In genomic region chr4:37844204-37844603, GRCh38 we compare ENCODE assay signal across 40 cellular contexts.
"Had no signal": no experiment of that assay in that cellular context is flagged by ENCODE, and none has a peak within 500 bp of the region (broad histone marks: within the 10 kb centered on the region; RNA-seq: fewer than 3 reads in every experiment).

No MANE protein-coding gene starts in this region.

- H3K4me1 Mint-ChIP-seq: activated naive CD4-positive, alpha-beta T cell treated with anti-CD3 and anti-CD28 coated beads, Interleukin-2, amount 10 ng/mL, durations not matched to agents 7 days and 5 days; activated naive CD4-positive, alpha-beta T cell treated with anti-CD3 and anti-CD28 coated beads, Interleukin-2, amount 50 U/mL, for 24 hours; activated naive CD8-positive, alpha-beta T cell treated with anti-CD3 and anti-CD28 coated beads, Interleukin-2, amount 50 U/mL, for 24 hours; activated T-helper 17 cell treated with anti-CD3 and anti-CD28 coated beads, Interleukin-2, amount 50 U/mL, for 72 hours; central memory CD8-positive, alpha-beta T cell had no signal

- H3K27ac Mint-ChIP-seq: activated naive CD4-positive, alpha-beta T cell treated with anti-CD3 and anti-CD28 coated beads for 36 hours; activated naive CD4-positive, alpha-beta T cell treated with anti-CD3 and anti-CD28 coated beads, Interleukin-2, amount 10 ng/mL, durations not matched to agents 7 days and 5 days; activated naive CD4-positive, alpha-beta T cell treated with anti-CD3 and anti-CD28 coated beads, Interleukin-2, amount 50 U/mL, for 24 hours; activated naive CD4-positive, alpha-beta T cell treated with anti-CD3 and anti-CD28 coated beads, Interleukin-2, amount 50 U/mL, for 72 hours; activated naive CD8-positive, alpha-beta T cell; activated naive CD8-positive, alpha-beta T cell treated with anti-CD3 and anti-CD28 coated beads for 36 hours; activated naive CD8-positive, alpha-beta T cell treated with anti-CD3 and anti-CD28 coated beads, Interleukin-2, amount 10 ng/mL, durations not matched to agents 7 days and 5 days; activated naive CD8-positive, alpha-beta T cell treated with anti-CD3 and anti-CD28 coated beads, Interleukin-2, amount 50 U/mL, for 24 hours; activated T-cell treated with anti-CD3 and anti-CD28 coated beads, Interleukin-2, amount 50 U/mL, for 24 hours; activated T-cell treated with anti-CD3 and anti-CD28 coated beads, Interleukin-2, amount 50 U/mL, for 72 hours; activated T-helper 1 cell treated with anti-CD3 and anti-CD28 coated beads, Interleukin-12 subunit alpha, Interleukin-12 subunit beta, Interleukin-2, Interleukin-4 antibody, amounts not matched to agents 30 ng/mL and 10 ng/mL and 1 ng/mL, durations not matched to agents 14 hours and 24 hours and 36 hours; activated T-helper 17 cell treated with anti-CD3 and anti-CD28 coated beads, Interleukin-2, amount 50 U/mL, for 72 hours; activated T-helper 2 cell treated with anti-CD3 and anti-CD28 coated beads, Interferon-gamma antibody, Interleukin-2, Interleukin-4, amounts not matched to agents 10 μg/mL and 5 μg/mL and 100 μg/mL, durations not matched to agents 14 hours and 24 hours and 36 hours; brain had no signal

- H3K9me3 Mint-ChIP-seq: activated naive CD4-positive, alpha-beta T cell treated with anti-CD3 and anti-CD28 coated beads for 36 hours; activated naive CD4-positive, alpha-beta T cell treated with anti-CD3 and anti-CD28 coated beads, Interleukin-2, amount 10 ng/mL, durations not matched to agents 7 days and 5 days; activated naive CD4-positive, alpha-beta T cell treated with anti-CD3 and anti-CD28 coated beads, Interleukin-2, amount 50 U/mL, for 24 hours; activated naive CD4-positive, alpha-beta T cell treated with anti-CD3 and anti-CD28 coated beads, Interleukin-2, amount 50 U/mL, for 72 hours; activated naive CD8-positive, alpha-beta T cell treated with anti-CD3 and anti-CD28 coated beads for 36 hours; activated naive CD8-positive, alpha-beta T cell treated with anti-CD3 and anti-CD28 coated beads, Interleukin-2, amount 10 ng/mL, durations not matched to agents 7 days and 5 days; activated naive CD8-positive, alpha-beta T cell treated with anti-CD3 and anti-CD28 coated beads, Interleukin-2, amount 50 U/mL, for 24 hours; activated T-cell treated with anti-CD3 and anti-CD28 coated beads, Interleukin-2, amount 50 U/mL, for 24 hours; activated T-cell treated with anti-CD3 and anti-CD28 coated beads, Interleukin-2, amount 50 U/mL, for 4 hours; activated T-cell treated with anti-CD3 and anti-CD28 coated beads, Interleukin-2, amount 50 U/mL, for 72 hours; activated T-helper 1 cell treated with anti-CD3 and anti-CD28 coated beads, Interleukin-12 subunit alpha, Interleukin-12 subunit beta, Interleukin-2, Interleukin-4 antibody, amounts not matched to agents 30 ng/mL and 10 ng/mL and 1 ng/mL, durations not matched to agents 14 hours and 24 hours and 36 hours; activated T-helper 17 cell treated with anti-CD3 and anti-CD28 coated beads, Interleukin-2, amount 50 U/mL, for 72 hours; activated T-helper 2 cell treated with anti-CD3 and anti-CD28 coated beads, Interferon-gamma antibody, Interleukin-2, Interleukin-4, amounts not matched to agents 10 μg/mL and 5 μg/mL and 100 μg/mL, durations not matched to agents 14 hours and 24 hours and 36 hours; brain; central memory CD8-positive, alpha-beta T cell had no signal

- H3K27me3 Mint-ChIP-seq: activated naive CD4-positive, alpha-beta T cell treated with anti-CD3 and anti-CD28 coated beads, Interleukin-2, amount 10 ng/mL, durations not matched to agents 7 days and 5 days; activated naive CD4-positive, alpha-beta T cell treated with anti-CD3 and anti-CD28 coated beads, Interleukin-2, amount 50 U/mL, for 24 hours; activated naive CD8-positive, alpha-beta T cell; activated naive CD8-positive, alpha-beta T cell treated with anti-CD3 and anti-CD28 coated beads for 36 hours; activated naive CD8-positive, alpha-beta T cell treated with anti-CD3 and anti-CD28 coated beads, Interleukin-2, amount 10 ng/mL, durations not matched to agents 7 days and 5 days; activated naive CD8-positive, alpha-beta T cell treated with anti-CD3 and anti-CD28 coated beads, Interleukin-2, amount 50 U/mL, for 24 hours; activated T-cell treated with anti-CD3 and anti-CD28 coated beads, Interleukin-2, amount 50 U/mL, for 24 hours; activated T-helper 17 cell treated with anti-CD3 and anti-CD28 coated beads, Interleukin-2, amount 50 U/mL, for 72 hours; brain; central memory CD8-positive, alpha-beta T cell had no signal

- H3K27me3 ChIP-seq: adrenal gland, ascending aorta, body of pancreas, brain microvascular endothelial cell, breast epithelium, cardiac muscle cell had no signal

- H3K4me3 Mint-ChIP-seq: activated naive CD4-positive, alpha-beta T cell treated with anti-CD3 and anti-CD28 coated beads for 36 hours; activated naive CD4-positive, alpha-beta T cell treated with anti-CD3 and anti-CD28 coated beads, Interleukin-2, amount 10 ng/mL, durations not matched to agents 7 days and 5 days; activated naive CD4-positive, alpha-beta T cell treated with anti-CD3 and anti-CD28 coated beads, Interleukin-2, amount 50 U/mL, for 24 hours; activated naive CD8-positive, alpha-beta T cell; activated naive CD8-positive, alpha-beta T cell treated with anti-CD3 and anti-CD28 coated beads for 36 hours; activated naive CD8-positive, alpha-beta T cell treated with anti-CD3 and anti-CD28 coated beads, Interleukin-2, amount 10 ng/mL, durations not matched to agents 7 days and 5 days; activated naive CD8-positive, alpha-beta T cell treated with anti-CD3 and anti-CD28 coated beads, Interleukin-2, amount 50 U/mL, for 24 hours; activated T-cell treated with anti-CD3 and anti-CD28 coated beads, Interleukin-2, amount 50 U/mL, for 24 hours; activated T-cell treated with anti-CD3 and anti-CD28 coated beads, Interleukin-2, amount 50 U/mL, for 4 hours; activated T-cell treated with anti-CD3 and anti-CD28 coated beads, Interleukin-2, amount 50 U/mL, for 72 hours; activated T-helper 1 cell treated with anti-CD3 and anti-CD28 coated beads, Interleukin-12 subunit alpha, Interleukin-12 subunit beta, Interleukin-2, Interleukin-4 antibody, amounts not matched to agents 30 ng/mL and 10 ng/mL and 1 ng/mL, durations not matched to agents 14 hours and 24 hours and 36 hours; activated T-helper 17 cell treated with anti-CD3 and anti-CD28 coated beads, Interleukin-2, amount 50 U/mL, for 72 hours; brain; central memory CD8-positive, alpha-beta T cell had no signal

- H3K27ac ChIP-seq: adrenal gland, ascending aorta, body of pancreas, brain microvascular endothelial cell, breast epithelium, cardiac muscle cell had no signal

- H3K4me3 ChIP-seq: adrenal gland, ascending aorta, body of pancreas, breast epithelium, cardiac muscle cell had no signal

- H3K9me3 ChIP-seq: adrenal gland, ascending aorta, body of pancreas, breast epithelium had no signal

- H3K4me1 ChIP-seq: adrenal gland, ascending aorta, body of pancreas, breast epithelium had no signal

- DNase-seq: activated effector memory CD4-positive, alpha-beta T cell treated with anti-CD3 and anti-CD28 coated beads, Interleukin-2, amount 50 U/mL, for 16 hours; activated effector memory CD4-positive, alpha-beta T cell treated with Interleukin-2 at 50 U/mL for 16 hours; activated gamma-delta T cell; activated gamma-delta T cell treated with Interleukin-2 at 50 U/mL for 16 hours; activated naive CD4-positive, alpha-beta T cell; activated naive CD4-positive, alpha-beta T cell treated with anti-CD3 and anti-CD28 coated beads for 36 hours; activated naive CD4-positive, alpha-beta T cell treated with anti-CD3 and anti-CD28 coated beads, Interleukin-2, amount 10 ng/mL, durations not matched to agents 7 days and 5 days; activated naive CD4-positive, alpha-beta T cell treated with anti-CD3 and anti-CD28 coated beads, Interleukin-2, amount 50 U/mL, for 16 hours; activated naive CD4-positive, alpha-beta T cell treated with Interleukin-2 at 50 U/mL for 16 hours; activated naive CD8-positive, alpha-beta T cell treated with anti-CD3 and anti-CD28 coated beads for 36 hours; activated naive CD8-positive, alpha-beta T cell treated with anti-CD3 and anti-CD28 coated beads, Interleukin-2, amount 10 ng/mL, durations not matched to agents 7 days and 5 days; activated naive CD8-positive, alpha-beta T cell treated with anti-CD3 and anti-CD28 coated beads, Interleukin-2, amount 50 U/mL, for 24 hours; activated T-cell treated with anti-CD3 and anti-CD28 coated beads, Interleukin-2, amount 50 U/mL, for 1 hour; activated T-cell treated with anti-CD3 and anti-CD28 coated beads, Interleukin-2, amount 50 U/mL, for 24 hours; activated T-cell treated with anti-CD3 and anti-CD28 coated beads, Interleukin-2, amount 50 U/mL, for 4 hours; activated T-cell treated with anti-CD3 and anti-CD28 coated beads, Interleukin-2, amount 50 U/mL, for 48 hours; activated T-cell treated with anti-CD3 and anti-CD28 coated beads, Interleukin-2, amount 50 U/mL, for 72 hours; adrenal gland; amniotic stem cell; amygdala; anterior cingulate cortex; aorta; body of pancreas; brain microvascular endothelial cell; caudate nucleus; central memory CD4-positive, alpha-beta T cell; cerebellar nuclear complex had no signal

- FAIRE-seq: astrocyte, bronchial epithelial cell had no signal

- ATAC-seq: activated naive CD4-positive, alpha-beta T cell treated with anti-CD3 and anti-CD28 coated beads, Interleukin-2, amount 50 U/mL, for 72 hours; activated naive CD8-positive, alpha-beta T cell treated with anti-CD3 and anti-CD28 coated beads, Interleukin-2, amount 50 U/mL, for 24 hours; activated T-cell treated with anti-CD3 and anti-CD28 coated beads, Interleukin-2, amount 50 U/mL, for 4 hours; activated T-cell treated with anti-CD3 and anti-CD28 coated beads, Interleukin-2, amount 50 U/mL, for 72 hours; activated T-helper 17 cell treated with anti-CD3 and anti-CD28 coated beads, Interleukin-2, amount 50 U/mL, for 72 hours; body of pancreas had no signal
